Comparison of ENCODE assay signal across 8 cellular contexts in genomic region chr19:16445238-16446107, GRCh38.
DNase-seq lines count a peak whose midpoint lies in the region; ATAC-seq and TF ChIP-seq lines count a peak whose summit lies in the region.

No MANE protein-coding gene starts in this region.

- peaks cover 74% of the 10 kb centered on the region for H4K20me1 ChIP-seq in DND-41 (ENCODE audit: insufficient read depth, low read length)

- no peak for TF ChIP-seq CTCF in DND-41 (IDR thresholded peaks at IDR 0.05; ENCODE audit: borderline replicate concordance, extremely low read depth, low read length, poor library complexity, severe bottlenecking)

- peaks cover 23% of the 10 kb centered on the region for H3K36me3 ChIP-seq in DND-41 (ENCODE audit: insufficient read depth, low read length)

- ATAC-seq in DND-41 (ENCODE audit: insufficient read depth, low read depth) (no peak), GM21447 (IDR thresholded peaks at IDR 0.05; ENCODE audit: unreplicated experiment) (peak; percentile 41), HG03159 (IDR thresholded peaks at IDR 0.05; ENCODE audit: unreplicated experiment) (no peak), GM19395 (IDR thresholded peaks at IDR 0.05; ENCODE audit: unreplicated experiment) (no peak)

- H3K9me3 ChIP-seq in DND-41 (ENCODE audit: insufficient read depth, low read length, severe bottlenecking), result no peaks in the 10 kb centered on the region

- no peak overlapping the region for H3K4me3 ChIP-seq in DND-41 (ENCODE audit: low read depth in 1 of 2, low read length in 2 of 2)

- DNase-seq in DND-41, result no peak
- peak; percentile 70 to 83 for DNase-seq in NCI-H526 (lab: John Stamatoyannopoulos, UW)
- DNase-seq in germinal center (ENCODE audit: low spot score), result peak; percentile 80
- DNase-seq in DMS114 treated with DMSO at 0.1 percent for 48 hours (lab: John Stamatoyannopoulos, UW; ENCODE audit: unreplicated experiment), result no peak
- DNase-seq in midbrain (lab: John Stamatoyannopoulos, UW), result no peak

- peaks cover 91% of the 10 kb centered on the region for H3K79me2 ChIP-seq in DND-41 (ENCODE audit: insufficient read depth, low read length)

- no peaks in the 10 kb centered on the region for H3K4me1 ChIP-seq in DND-41 (ENCODE audit: insufficient read depth, low read length)

- peak overlapping the region; percentile 34 for H3K27ac ChIP-seq in DND-41 (ENCODE audit: low read length)

- H2AFZ ChIP-seq in DND-41 (ENCODE audit: low read depth, low read length), result no peak overlapping the region

- no peak overlapping the region for H3K4me2 ChIP-seq in DND-41 (ENCODE audit: insufficient read depth, low read length)

- H3K27me3 ChIP-seq in DND-41 (ENCODE audit: insufficient read depth, low read length, poor library complexity), result no peaks in the 10 kb centered on the region

- H3K9ac ChIP-seq in DND-41 (ENCODE audit: low read depth, low read length), result no peak overlapping the region

Comparison
In these comparisons a context has a peak if more than half of its experiments do, and no peak if none do; other contexts are left out.
1. DNase-seq: peak in NCI-H526 (2 of 2) and germinal center (single experiment); none in DND-41 (single experiment), DMS114 treated with DMSO at 0.1 percent for 48 hours (single experiment) and midbrain (single experiment).